Comparison of ENCODE assay signal across 9 cellular contexts in genomic region chr6:144052488-144052887, GRCh38.
"Had no signal": no experiment of that assay in that cellular context is flagged by ENCODE, and none has a peak within 500 bp of the region (broad histone marks: within the 10 kb centered on the region; RNA-seq: fewer than 3 reads in every experiment).

No MANE protein-coding gene starts in this region.

- H2AFZ ChIP-seq: GM23338 had no signal

- ATAC-seq: GM23338, HCT116 had no signal

- H3K9me3 ChIP-seq: HAP-1 had no signal

- FAIRE-seq: HTR-8/SVneo had no signal

- H3K27ac ChIP-seq: KMS-11 had no signal

- H3K9ac ChIP-seq: KMS-11 had no signal

- H3K36me3 ChIP-seq: HAP-1 had no signal

- H3K4me1 ChIP-seq: HAP-1 had no signal

- H3K4me3 ChIP-seq: GM23338, HAP-1 had no signal

- DNase-seq: H7, HFFc6, Karpas-422, KBM-7 had no signal

- H3K4me2 ChIP-seq: GM23338, KMS-11 had no signal
